ENCODE assay signal across 8 cellular contexts in the genomic region with DNA sequence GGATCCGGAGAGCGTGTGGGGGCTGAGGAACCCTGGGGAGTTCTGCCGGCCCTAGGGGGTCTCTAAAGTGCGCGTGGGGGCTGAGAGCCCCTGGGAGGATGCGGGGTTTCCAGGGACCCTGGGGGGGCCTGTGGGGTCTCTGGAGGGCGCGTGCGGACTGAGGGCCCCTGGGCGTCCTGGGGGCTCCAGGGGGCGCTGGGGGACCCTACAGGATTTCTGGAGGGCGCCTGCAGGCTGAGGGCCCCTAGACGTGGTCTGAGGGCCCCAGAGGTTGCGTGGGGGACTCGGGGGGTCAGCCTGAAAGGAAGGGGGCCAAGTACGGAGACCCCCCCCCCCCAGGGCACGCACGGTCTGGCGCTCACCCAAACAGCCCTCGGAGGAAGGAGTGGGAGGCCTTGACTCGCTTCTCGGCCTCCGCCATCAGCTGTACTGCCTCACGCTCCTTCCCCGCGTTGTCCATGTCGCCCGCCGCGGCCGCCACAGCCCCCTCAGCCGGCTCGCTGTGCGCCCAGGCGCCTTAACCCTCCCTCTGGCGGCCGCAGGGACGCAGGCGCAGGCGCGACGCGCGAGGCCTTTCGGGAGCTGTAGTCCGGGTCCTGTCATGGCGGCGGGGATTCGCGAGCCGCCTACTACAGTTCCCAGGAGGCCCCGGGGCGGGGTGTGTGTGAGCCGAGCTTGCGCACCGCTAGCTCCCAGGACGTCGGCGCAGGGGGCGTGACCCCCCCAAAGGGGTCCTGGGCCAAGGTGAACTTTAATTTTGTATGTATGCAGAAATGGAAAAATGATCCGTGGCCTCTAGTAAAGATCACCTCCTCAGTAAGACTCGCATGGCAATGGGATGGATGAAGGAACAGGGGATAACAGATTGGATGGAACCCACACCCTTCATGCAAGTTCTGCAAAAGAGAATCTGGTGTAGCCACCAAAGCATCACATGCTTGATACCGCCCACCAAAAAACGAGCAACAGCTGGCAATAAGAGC. TPM values are rescaled to one million over a fixed set of nuclear protein-coding genes. Genes with fewer than 3 reads are reported as not detected.
DNase-seq lines count a peak whose midpoint lies in the region; ATAC-seq, FAIRE-seq and TF ChIP-seq lines count a peak whose summit lies in the region.

Gene NAPB, minus strand, starts transcription at position 546 of the 983 bp plus-strand sequence. Its CDS starts 86 bp downstream, at position 460.

- peak; percentile 46 for TF ChIP-seq POLR2A in breast epithelium (IDR thresholded peaks at IDR 0.05)

- H3K4me1 ChIP-seq in breast epithelium (peaks cover 0 to 6% of the 10 kb centered on the region in 2 donors), small intestine (ENCODE audit: control insufficient read depth in 2 of 2, insufficient read depth in 1 of 2, low read depth in 1 of 2, low read length in 1 of 2) (peaks cover 0 to 5% of the 10 kb centered on the region in 2 donors)

- TF ChIP-seq CTCF in AG09309 (IDR thresholded peaks at IDR 0.05; ENCODE audit: control insufficient read depth, insufficient read depth, low read depth, low read length, missing control alignments) (peak; percentile 44), VCaP (conservative IDR thresholded peaks at IDR 0.05) (peak; percentile 24; the same call in 1 of the 2 replicates), breast epithelium (IDR thresholded peaks at IDR 0.05) (peak; percentile 29 to 82 (median 79))

- H3K4me3 ChIP-seq in AG09309 (ENCODE audit: control insufficient read depth, low read depth, low read length) (peak within 1 kb of the TSS; percentile 90), breast epithelium (peak within 1 kb of the TSS; percentile 93 to 95 (median 94)), small intestine (ENCODE audit: low read depth in 1 of 2, low read length in 2 of 2) (peak within 1 kb of the TSS; percentile 81 to 92)

- intact Hi-C loops in breast epithelium (cut with DNase I; ENCODE audit: low total_unique reads): no loop called here

- 0% methylated on average over 44 to 64 of the region's 64 CpGs for WGBS in small intestine, 3 donors

- ATAC-seq in GM18909 (IDR thresholded peaks at IDR 0.05; ENCODE audit: poor library complexity, unreplicated experiment) (peak; percentile 97), HG03159 (IDR thresholded peaks at IDR 0.05; ENCODE audit: unreplicated experiment) (peak; percentile 97)

- no peaks in the 10 kb centered on the region for H3K27me3 ChIP-seq in breast epithelium
- no peaks in the 10 kb centered on the region for H3K27me3 ChIP-seq in small intestine (ENCODE audit: control insufficient read depth in 2 of 2, insufficient read depth in 2 of 2, low read length in 2 of 2)

- no peaks in the 10 kb centered on the region for H3K36me3 ChIP-seq in breast epithelium
- H3K36me3 ChIP-seq in small intestine (ENCODE audit: control insufficient read depth in 2 of 2, insufficient read depth in 2 of 2, low read length in 2 of 2): no peaks in the 10 kb centered on the region

- DNase-seq in AG09309 (ENCODE audit: low read depth): peak; percentile 45
- peak; percentile 79 for DNase-seq in NCI-H2196 treated with DMSO at 0.1 percent for 48 hours (lab: John Stamatoyannopoulos, UW; ENCODE audit: unreplicated experiment)
- peak; percentile 84 to 86 for DNase-seq in breast epithelium (ENCODE audit: low spot score in 2 of 2)
- DNase-seq in iPS-NIHi11 (ENCODE audit: low spot score): peak; percentile 96
- DNase-seq in small intestine: peak; percentile 90

- H3K9me3 ChIP-seq in breast epithelium (no peaks in the 10 kb centered on the region), small intestine (ENCODE audit: control insufficient read depth, low read depth) (no peaks in the 10 kb centered on the region)

- H3K27ac ChIP-seq in VCaP: peak within 1 kb of the TSS; percentile 88
- peak within 1 kb of the TSS; percentile 91 to 95 for H3K27ac ChIP-seq in breast epithelium
- peak within 1 kb of the TSS; percentile 83 to 92 for H3K27ac ChIP-seq in small intestine (ENCODE audit: low read depth in 1 of 2, low read length in 1 of 2)

- FAIRE-seq in small intestine (lab: Jason Lieb, UNC): no peak

RNA-seq across cellular contexts. Expression of gene NAPB, which starts in this region (rescaled TPM):
- total RNA-seq in breast epithelium: 10 to 100 TPM; 10.4 to 20.1 (median 16.1) TPM
- 1 to 10 TPM; 3.2 to 8.4 (median 5.6) TPM for polyA plus RNA-seq in small intestine

Comparison
In these comparisons a context has a peak if more than half of its experiments do, and no peak if none do; other contexts are left out.
1. Peak in every context shown above with its lines: DNase-seq, ATAC-seq, H3K4me3 ChIP-seq and H3K27ac ChIP-seq.
2. DNase-seq: peak in every context shown above with its lines; median percentile 96 in iPS-NIHi11; 90 in small intestine; 85 in breast epithelium; 79 in NCI-H2196 treated with DMSO at 0.1 percent for 48 hours; 45 in AG09309.
3. CTCF ChIP-seq: peak in every context shown above with its lines; median percentile 79 in breast epithelium; 44 in AG09309; 24 in VCaP.